31 cellular contexts compared by ENCODE assay signal in the genomic region with DNA sequence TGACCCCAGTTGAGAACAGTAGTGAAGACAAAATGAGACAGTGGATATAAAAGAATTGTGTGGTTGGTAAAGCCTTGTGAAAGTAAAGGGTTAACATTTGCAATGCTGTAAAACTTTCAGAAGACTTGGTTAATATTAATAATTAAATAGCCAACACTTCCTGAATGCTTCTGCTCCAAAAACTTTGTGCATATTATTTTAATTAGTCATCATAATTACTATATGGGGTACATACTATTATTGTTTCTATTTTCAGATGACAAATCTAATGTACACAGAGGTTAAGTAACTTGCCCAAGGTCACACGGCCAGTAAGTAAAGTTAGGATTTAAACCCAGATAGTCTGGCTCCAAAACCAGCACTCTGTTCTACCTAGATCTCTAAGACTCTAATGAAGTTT.
DNase-seq lines count a peak whose midpoint lies in the region; ATAC-seq, FAIRE-seq and TF ChIP-seq lines count a peak whose summit lies in the region.
"Had no signal": no experiment of that assay in that cellular context is flagged by ENCODE, and none has a peak within 500 bp of the region (broad histone marks: within the 10 kb centered on the region; RNA-seq: fewer than 3 reads in every experiment).

No MANE protein-coding gene starts in this region.

- no peaks in the 10 kb centered on the region for H3K79me2 ChIP-seq in hepatocyte
- H3K79me2 ChIP-seq in MM.1S (ENCODE audit: low read length): no peaks in the 10 kb centered on the region

- no peaks in the 10 kb centered on the region for H3F3A ChIP-seq in MM.1S (ENCODE audit: insufficient read depth, low read length)

- 11% methylated on average over 1 of the region's 1 CpG for WGBS in A549 (ENCODE audit: missing lambda C conversion rate)
- 37% methylated on average over 1 of the region's 1 CpG for WGBS in hepatocyte (ENCODE audit: low lambda C conversion rate, missing lambda C conversion rate)

- no peaks in the 10 kb centered on the region for H3K4me1 Mint-ChIP-seq in activated CD8-positive, alpha-beta T cell treated with anti-CD3 and anti-CD28 coated beads, Interleukin-2, amount 10 ng/mL, durations not matched to agents 7 days and 5 days (ENCODE audit: low read depth)

- CTCF ChIA-PET in A549 (lab: Yijun Ruan, JAX): no interaction called here
- CTCF ChIA-PET in activated CD8-positive, alpha-beta T cell treated with anti-CD3 and anti-CD28 coated beads, Interleukin-2, amount 10 ng/mL, durations not matched to agents 7 days and 5 days (lab: Charles Lee): no interaction called here

- no peak for TF ChIP-seq POLR2A in A549 (IDR thresholded peaks at IDR 0.05; ENCODE audit: low read length)

- H3K4me1 ChIP-seq in A549: 0 out of 3 replicates have a peak, but pooled peaks cover 7% of the 10 kb centered on the region
- peaks cover 3% of the 10 kb centered on the region for H3K4me1 ChIP-seq in hepatocyte (ENCODE audit: insufficient read depth)
- H3K4me1 ChIP-seq in MM.1S (ENCODE audit: low read length): no peaks in the 10 kb centered on the region
- H3K4me1 ChIP-seq: HAP-1 had no signal

- FAIRE-seq in A549 (lab: Jason Lieb, UNC): no peak
- FAIRE-seq in RCC 7860 (lab: Jason Lieb, UNC): peak; percentile 66
- FAIRE-seq: GM12892 had no signal

- no peak for ATAC-seq in A549
- ATAC-seq in GM18909 (IDR thresholded peaks at IDR 0.05; ENCODE audit: poor library complexity, unreplicated experiment): peak; percentile 66
- ATAC-seq in activated CD8-positive, alpha-beta T cell treated with anti-CD3 and anti-CD28 coated beads, Interleukin-2, amount 10 ng/mL, durations not matched to agents 7 days and 5 days: no peak
- ATAC-seq: PC-3 had no signal

- H3K4me3 Mint-ChIP-seq in activated CD8-positive, alpha-beta T cell treated with anti-CD3 and anti-CD28 coated beads, Interleukin-2, amount 10 ng/mL, durations not matched to agents 7 days and 5 days: no peak overlapping the region
- H3K4me3 Mint-ChIP-seq: CD4-positive, alpha-beta T cell; HFFc6 had no signal

- H2AFZ ChIP-seq in hepatocyte: no peak overlapping the region
- H2AFZ ChIP-seq in MM.1S (ENCODE audit: low read length): no peak overlapping the region
- H2AFZ ChIP-seq: GM23248 had no signal

- H3K36me3 ChIP-seq in hepatocyte (replicated peaks; ENCODE audit: insufficient read depth, low read depth): no peaks in the 10 kb centered on the region
- no peaks in the 10 kb centered on the region for H3K36me3 ChIP-seq in MM.1S (replicated peaks; ENCODE audit: insufficient read depth, low read length)
- H3K36me3 ChIP-seq: BLaER1 treated with 17β-estradiol and CSF1 and Interleukin-3, amounts not matched to agents 10 nM and 100 nM; HAP-1 had no signal

- no peaks in the 10 kb centered on the region for H3K36me3 Mint-ChIP-seq in activated CD8-positive, alpha-beta T cell treated with anti-CD3 and anti-CD28 coated beads, Interleukin-2, amount 10 ng/mL, durations not matched to agents 7 days and 5 days (ENCODE audit: low read depth)

- H3K27ac ChIP-seq in A549 (no peak overlapping the region), hepatocyte (peak overlapping the region; percentile 31), MM.1S (ENCODE audit: low read length) (no peak overlapping the region)
- H3K27ac ChIP-seq: BLaER1 treated with 17β-estradiol and CSF1 and Interleukin-3, amounts not matched to agents 10 nM and 100 nM; GM23248; HL-60 had no signal

- H3K9me3 Mint-ChIP-seq in activated CD8-positive, alpha-beta T cell treated with anti-CD3 and anti-CD28 coated beads, Interleukin-2, amount 10 ng/mL, durations not matched to agents 7 days and 5 days (ENCODE audit: insufficient read depth): no peaks in the 10 kb centered on the region
- H3K9me3 Mint-ChIP-seq: CD4-positive, alpha-beta T cell; HFFc6 had no signal

- H3K9me2 ChIP-seq in hepatocyte (replicated peaks; ENCODE audit: insufficient read depth): no peaks in the 10 kb centered on the region
- no peaks in the 10 kb centered on the region for H3K9me2 ChIP-seq in MM.1S (replicated peaks; ENCODE audit: insufficient read depth, low read length)

- POLR2A ChIA-PET in A549 (lab: Yijun Ruan, JAX): no interaction called here
- POLR2A ChIA-PET in activated CD8-positive, alpha-beta T cell treated with anti-CD3 and anti-CD28 coated beads, Interleukin-2, amount 10 ng/mL, durations not matched to agents 7 days and 5 days (lab: Charles Lee): no interaction called here

- H3K4me3 ChIP-seq in A549: no peak overlapping the region
- no peak overlapping the region for H3K4me3 ChIP-seq in hepatocyte
- no peak overlapping the region for H3K4me3 ChIP-seq in MM.1S (ENCODE audit: low read length)
- H3K4me3 ChIP-seq: BLaER1 treated with 17β-estradiol and CSF1 and Interleukin-3, amounts not matched to agents 10 nM and 100 nM; GM23248; HAP-1 had no signal

- peak overlapping the region; percentile 26; the same call in 1 of the 3 replicates for H3K4me2 ChIP-seq in A549
- H3K4me2 ChIP-seq in hepatocyte: no peak overlapping the region
- no peak overlapping the region for H3K4me2 ChIP-seq in MM.1S (ENCODE audit: low read depth, low read length)
- H3K4me2 ChIP-seq: BLaER1 treated with 17β-estradiol and CSF1 and Interleukin-3, amounts not matched to agents 10 nM and 100 nM had no signal

- TF ChIP-seq EP300 in A549 (IDR thresholded peaks at IDR 0.05): no peak

- no peaks in the 10 kb centered on the region for H3K27me3 Mint-ChIP-seq in activated CD8-positive, alpha-beta T cell treated with anti-CD3 and anti-CD28 coated beads, Interleukin-2, amount 10 ng/mL, durations not matched to agents 7 days and 5 days (ENCODE audit: low read depth)
- H3K27me3 Mint-ChIP-seq: CD4-positive, alpha-beta T cell had no signal

- H3K27ac Mint-ChIP-seq in activated CD8-positive, alpha-beta T cell treated with anti-CD3 and anti-CD28 coated beads, Interleukin-2, amount 10 ng/mL, durations not matched to agents 7 days and 5 days: no peak overlapping the region
- H3K27ac Mint-ChIP-seq: CD4-positive, alpha-beta T cell; HFFc6 had no signal

- H3K9ac ChIP-seq in MM.1S (ENCODE audit: low read length): no peak overlapping the region
- H3K9ac ChIP-seq: BLaER1 treated with 17β-estradiol and CSF1 and Interleukin-3, amounts not matched to agents 10 nM and 100 nM; GM23248 had no signal

- H3K27me3 ChIP-seq in hepatocyte (no peaks in the 10 kb centered on the region), MM.1S (replicated peaks; ENCODE audit: insufficient read depth, low read length) (no peaks in the 10 kb centered on the region)
- H3K27me3 ChIP-seq: BLaER1 treated with 17β-estradiol and CSF1 and Interleukin-3, amounts not matched to agents 10 nM and 100 nM had no signal

- TF ChIP-seq CTCF in A549 (IDR thresholded peaks at IDR 0.05): no peak
- no peak for TF ChIP-seq CTCF in hepatocyte (IDR thresholded peaks at IDR 0.05; ENCODE audit: poor library complexity)
- no peak for TF ChIP-seq CTCF in MM.1S (IDR thresholded peaks at IDR 0.05; ENCODE audit: low read length)

- no peaks in the 10 kb centered on the region for H4K20me1 ChIP-seq in hepatocyte (ENCODE audit: insufficient read depth, poor library complexity, severe bottlenecking)
- no peaks in the 10 kb centered on the region for H4K20me1 ChIP-seq in MM.1S (ENCODE audit: insufficient read depth, low read length)
- H4K20me1 ChIP-seq: BLaER1 treated with 17β-estradiol and CSF1 and Interleukin-3, amounts not matched to agents 10 nM and 100 nM had no signal

- TF ChIP-seq RAD21 in A549 (conservative IDR thresholded peaks at IDR 0.05 in 1 of 2, IDR thresholded peaks at IDR 0.05 in 1 of 2): no peak

- H3K9me3 ChIP-seq in A549: no peaks in the 10 kb centered on the region
- no peaks in the 10 kb centered on the region for H3K9me3 ChIP-seq in hepatocyte (ENCODE audit: low read depth)
- no peaks in the 10 kb centered on the region for H3K9me3 ChIP-seq in MM.1S (replicated peaks; ENCODE audit: insufficient read depth, low read length)
- H3K9me3 ChIP-seq: HAP-1 had no signal

- DNase-seq in A549 (ENCODE audit: low read depth in 1 of 2, low spot score in 1 of 2): no peak
- DNase-seq in RCC 7860 (ENCODE audit: low spot score): peak; percentile 26
- no peak for DNase-seq in hepatocyte (ENCODE audit: low spot score)
- DNase-seq in cortex of kidney (lab: John Stamatoyannopoulos, UW): no peak
- no peak for DNase-seq in MM.1S
- no peak for DNase-seq in occipital lobe (lab: John Stamatoyannopoulos, UW)
- DNase-seq in activated CD8-positive, alpha-beta T cell treated with anti-CD3 and anti-CD28 coated beads, Interleukin-2, amount 10 ng/mL, durations not matched to agents 7 days and 5 days: no peak
- DNase-seq: AML-193; CD4-positive, alpha-beta T cell; COR-L47; DMS153; DND-41; GM23248; HFFc6; Karpas-422; NCI-H1105; NCI-H146; NCI-H1930; NCI-H2107; NCI-H446; NCI-H524 treated with DMSO at 0.1 percent for 48 hours; NCI-H774; PC-3; Right ventricle myocardium superior; RPMI8226; T-helper 1 cell had no signal

TF ChIP-seq in A549, 52 proteins besides CTCF, POLR2A, EP300 and RAD21:
- no peak for TF ChIP-seq KDM5A (IDR thresholded peaks at IDR 0.05)
- no peak for TF ChIP-seq EHF (CRISPR knock-in tag; IDR thresholded peaks at IDR 0.05)
- no peak for TF ChIP-seq SMC3 (IDR thresholded peaks at IDR 0.05)
- TF ChIP-seq TFCP2L1 (CRISPR knock-in tag; IDR thresholded peaks at IDR 0.05): no peak
- no peak for TF ChIP-seq KDM1A (IDR thresholded peaks at IDR 0.05; ENCODE audit: low read depth)
- no peak for TF ChIP-seq PHF8 (IDR thresholded peaks at IDR 0.05; ENCODE audit: borderline replicate concordance, low read depth)
- TF ChIP-seq ESRRA (IDR thresholded peaks at IDR 0.05; ENCODE audit: borderline replicate concordance, low read length): no peak
- TF ChIP-seq, protein P1, sequence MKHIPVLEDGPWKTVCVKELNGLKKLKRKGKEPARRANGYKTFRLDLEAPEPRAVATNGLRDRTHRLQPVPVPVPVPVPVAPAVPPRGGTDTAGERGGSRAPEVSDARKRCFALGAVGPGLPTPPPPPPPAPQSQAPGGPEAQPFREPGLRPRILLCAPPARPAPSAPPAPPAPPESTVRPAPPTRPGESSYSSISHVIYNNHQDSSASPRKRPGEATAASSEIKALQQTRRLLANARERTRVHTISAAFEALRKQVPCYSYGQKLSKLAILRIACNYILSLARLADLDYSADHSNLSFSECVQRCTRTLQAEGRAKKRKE (CRISPR knock-in tag; IDR thresholded peaks at IDR 0.05; ENCODE audit: low read depth): no peak
- no peak for TF ChIP-seq CBX8 (IDR thresholded peaks at IDR 0.05)
- TF ChIP-seq HOXA7 (CRISPR knock-in tag; IDR thresholded peaks at IDR 0.05): no peak
- no peak for TF ChIP-seq HOXB13 (CRISPR knock-in tag; IDR thresholded peaks at IDR 0.05; ENCODE audit: low read depth)
- no peak for TF ChIP-seq POLR2AphosphoS2 (conservative IDR thresholded peaks at IDR 0.05; ENCODE audit: low read length)
- no peak for TF ChIP-seq NFE2L2 (conservative IDR thresholded peaks at IDR 0.05; ENCODE audit: low read length)
- TF ChIP-seq CHD2 (IDR thresholded peaks at IDR 0.05; ENCODE audit: low read length, partially characterized antibody): no peak
- no peak for TF ChIP-seq EHMT2 (IDR thresholded peaks at IDR 0.05; ENCODE audit: low read depth)
- TF ChIP-seq MAZ (IDR thresholded peaks at IDR 0.05; ENCODE audit: borderline replicate concordance, low read depth, low read length): no peak
